ENCODE assay signal across 18 cellular contexts in the genomic region with DNA sequence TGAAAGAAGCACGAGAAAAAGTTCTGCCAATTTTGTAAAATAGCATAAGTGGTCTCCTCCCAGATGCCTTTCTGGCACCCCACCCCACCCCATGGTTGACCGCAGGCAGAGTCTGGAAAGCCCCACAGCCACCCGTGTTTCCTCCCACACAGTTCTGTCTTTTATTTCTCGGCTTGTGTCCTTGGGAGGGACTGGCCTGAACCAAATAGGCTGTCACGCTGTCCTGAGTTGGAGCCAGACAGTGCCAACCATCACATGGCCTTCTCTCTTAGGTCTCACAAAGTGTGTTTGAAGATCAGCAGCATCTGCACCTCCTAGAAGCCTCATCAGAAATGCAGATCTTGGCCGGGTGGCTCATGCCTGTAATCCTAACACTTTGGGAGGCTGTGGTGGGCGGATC. TPM values are rescaled to one million over a fixed set of nuclear protein-coding genes. Genes with fewer than 3 reads are reported as not detected.
DNase-seq lines count a peak whose midpoint lies in the region; ATAC-seq and TF ChIP-seq lines count a peak whose summit lies in the region.
"Had no signal": no experiment of that assay in that cellular context is flagged by ENCODE, and none has a peak within 500 bp of the region (broad histone marks: within the 10 kb centered on the region; RNA-seq: fewer than 3 reads in every experiment).

No MANE protein-coding gene starts in this region.

- POLR2A ChIA-PET in CD8-positive, alpha-beta memory T cell (lab: Charles Lee) = no interaction called here

- peak overlapping the region; percentile 59 to 94 (median 81) for H3K27ac Mint-ChIP-seq in CD8-positive, alpha-beta memory T cell

- peaks cover 0 to 3% of the 10 kb centered on the region in 2 donors for H3K27me3 Mint-ChIP-seq in CD8-positive, alpha-beta memory T cell

- no peak overlapping the region; the same call in 1 of the 2 replicates for H3K27ac ChIP-seq in BLaER1
- no peak overlapping the region for H3K27ac ChIP-seq in CD8-positive, alpha-beta memory T cell (ENCODE audit: low read depth, low read length)
- H3K27ac ChIP-seq in neutrophil = peak overlapping the region; percentile 86
- H3K27ac ChIP-seq: ascending aorta, gastrocnemius medialis, GM23248, sigmoid colon, SJCRH30 had no signal

- H3K9ac ChIP-seq in BLaER1 = no peak overlapping the region
- H3K9ac ChIP-seq: GM23248 had no signal

- H3K4me3 Mint-ChIP-seq in CD8-positive, alpha-beta memory T cell = peak overlapping the region in 3 of 7 donors; percentile 41 to 79 (median 42)

- ATAC-seq in HG02678 (IDR thresholded peaks at IDR 0.05; ENCODE audit: unreplicated experiment) (no peak), GM19351 (IDR thresholded peaks at IDR 0.05; ENCODE audit: unreplicated experiment) (no peak)
- ATAC-seq: gastrocnemius medialis had no signal

- no peaks in the 10 kb centered on the region for H3K36me3 Mint-ChIP-seq in CD8-positive, alpha-beta memory T cell

- no peaks in the 10 kb centered on the region for H3K9me3 Mint-ChIP-seq in CD8-positive, alpha-beta memory T cell

- CTCF ChIA-PET in CD8-positive, alpha-beta memory T cell (lab: Charles Lee) = no interaction called here

- DNase-seq in CD8-positive, alpha-beta memory T cell = peak in 4 of 5 donors; percentile 13 to 55 (median 34)
- peak; percentile 41 for DNase-seq in central memory CD4-positive, alpha-beta T cell
- DNase-seq in NCI-H774 (lab: John Stamatoyannopoulos, UW) (no peak), amniotic stem cell (lab: John Stamatoyannopoulos, UW) (no peak)
- DNase-seq: AML-193, DMS53, gastrocnemius medialis, GM23248, NCI-H146, NCI-H345, sigmoid colon, SJCRH30 had no signal

- TF ChIP-seq CTCF in neutrophil (IDR thresholded peaks at IDR 0.05) = no peak

- no peaks in the 10 kb centered on the region for H4K20me1 ChIP-seq in BLaER1

- H3K4me1 Mint-ChIP-seq in CD8-positive, alpha-beta memory T cell = peaks cover 30 to 50% (median 41%) of the 10 kb centered on the region in 3 donors

- H3K36me3 ChIP-seq in BLaER1 = no peaks in the 10 kb centered on the region
- H3K36me3 ChIP-seq in CD8-positive, alpha-beta memory T cell (ENCODE audit: insufficient read depth, low read length) = no peaks in the 10 kb centered on the region
- H3K36me3 ChIP-seq in neutrophil = no peaks in the 10 kb centered on the region
- H3K36me3 ChIP-seq: ascending aorta, gastrocnemius medialis, sigmoid colon, SJCRH30 had no signal

- H3K4me2 ChIP-seq in BLaER1 = peak overlapping the region; percentile 72

- H3K27me3 ChIP-seq in BLaER1 (no peaks in the 10 kb centered on the region), neutrophil (no peaks in the 10 kb centered on the region)
- no peaks in the 10 kb centered on the region for H3K27me3 ChIP-seq in CD8-positive, alpha-beta memory T cell (ENCODE audit: insufficient read depth, low read length, poor library complexity, severe bottlenecking)
- H3K27me3 ChIP-seq: ascending aorta, gastrocnemius medialis, sigmoid colon, SJCRH30 had no signal

- H3K4me1 ChIP-seq in BLaER1 = peaks cover 42% of the 10 kb centered on the region
- peaks cover 35% of the 10 kb centered on the region for H3K4me1 ChIP-seq in CD8-positive, alpha-beta memory T cell (ENCODE audit: insufficient read depth, low read length)
- peaks cover 86 to 91% of the 10 kb centered on the region in 2 experiments for H3K4me1 ChIP-seq in neutrophil (ENCODE audit: control insufficient read depth in 1 of 2, insufficient read depth in 1 of 2, low read depth in 1 of 2, low read length in 1 of 2)
- H3K4me1 ChIP-seq: gastrocnemius medialis had no signal

- H3K4me3 ChIP-seq in BLaER1 = no peak overlapping the region
- H3K4me3 ChIP-seq in CD8-positive, alpha-beta memory T cell (ENCODE audit: low read length) = no peak overlapping the region
- no peak overlapping the region for H3K4me3 ChIP-seq in neutrophil (ENCODE audit: low read depth in 1 of 2, low read length in 1 of 2)
- H3K4me3 ChIP-seq: ascending aorta, gastrocnemius medialis, GM23248, sigmoid colon, SJCRH30 had no signal

- H3K9me3 ChIP-seq in BLaER1 (0 out of 2 replicates have a peak, but pooled peaks cover 3% of the 10 kb centered on the region), neutrophil (no peaks in the 10 kb centered on the region)
- H3K9me3 ChIP-seq in CD8-positive, alpha-beta memory T cell (ENCODE audit: low read length) = no peaks in the 10 kb centered on the region
- H3K9me3 ChIP-seq: ascending aorta, gastrocnemius medialis, sigmoid colon, SJCRH30 had no signal

RNA-seq across cellular contexts. Expression of a gene that starts 10.2 kb away (rescaled TPM):
- 10 to 100 TPM; 58.8 to 63.7 TPM for total RNA-seq in CD8-positive, alpha-beta memory T cell
- polyA plus RNA-seq in CD8-positive, alpha-beta memory T cell = 61.4 TPM

RNA-seq across cellular contexts. Expression of a gene that starts 49.4 kb away (rescaled TPM):
- under 1 TPM; 0.09 to 0.40 TPM for total RNA-seq in CD8-positive, alpha-beta memory T cell
- not detected for polyA plus RNA-seq in CD8-positive, alpha-beta memory T cell
- total RNA-seq: GM23248, HT-29 had no signal
- polyA plus RNA-seq: GM23248 had no signal

Comparison
In these comparisons a context has a peak if more than half of its experiments do, and no peak if none do; other contexts are left out.
1. DNase-seq: peak in CD8-positive, alpha-beta memory T cell (4 of 5) and central memory CD4-positive, alpha-beta T cell (single experiment); none in NCI-H774 (single experiment) and amniotic stem cell (single experiment).